ENCODE assay signal across 9 cellular contexts in genomic region chr11:128463386-128463829, GRCh38.
A peak's percentile ranks its signal among the peaks of the same experiment; 100 is the strongest.
DNase-seq lines count a peak whose midpoint lies in the region; ATAC-seq and TF ChIP-seq lines count a peak whose summit lies in the region.
"Had no signal": no experiment of that assay in that cellular context is flagged by ENCODE, and none has a peak within 500 bp of the region (broad histone marks: within the 10 kb centered on the region; RNA-seq: fewer than 3 reads in every experiment).

No MANE protein-coding gene starts in this region.

- in situ Hi-C loops in ACHN (cut with HindIII; ENCODE audit: low pct_ligation_motif_present, low pct_unique_long_range_greater_than_20kb, low sequenced_read_pairs), result no loop called here

- H3K4me3 ChIP-seq in epithelial cell of proximal tubule (ENCODE audit: low read depth, low read length), result no peak overlapping the region

- peaks cover 39% of the 10 kb centered on the region for H3K36me3 Mint-ChIP-seq in natural killer cell

- no peak for TF ChIP-seq CTCF in epithelial cell of proximal tubule (conservative IDR thresholded peaks at IDR 0.05; ENCODE audit: low read depth, low read length)
- no peak for TF ChIP-seq CTCF in natural killer cell (IDR thresholded peaks at IDR 0.05)

- H3K27me3 Mint-ChIP-seq in natural killer cell (ENCODE audit: low read depth in 2 of 2), result no peaks in the 10 kb centered on the region

- peak overlapping the region; percentile 47 for H3K4me3 Mint-ChIP-seq in natural killer cell

- no peaks in the 10 kb centered on the region for H3K9me3 Mint-ChIP-seq in natural killer cell

- H3K4me1 Mint-ChIP-seq in natural killer cell, result peaks cover 89% of the 10 kb centered on the region in 2 donors

- peak overlapping the region; percentile 98 to 99 for H3K27ac Mint-ChIP-seq in natural killer cell

- ATAC-seq in natural killer cell (no peak), HG03439 (IDR thresholded peaks at IDR 0.05; ENCODE audit: unreplicated experiment) (no peak)

- peak; percentile 28 for DNase-seq in ACHN
- DNase-seq in NCI-H226, result peak; percentile 99
- DNase-seq in epithelial cell of proximal tubule (ENCODE audit: low read depth), result peak; percentile 84
- DNase-seq in natural killer cell, result no peak
- no peak for DNase-seq in SK-N-DZ (ENCODE audit: low spot score)
- DNase-seq in LoVo (ENCODE audit: low spot score), result no peak
- no peak for DNase-seq in activated CD4-positive, alpha-beta T cell treated with anti-CD3 and anti-CD28 coated beads, Interleukin-2, amount 50 U/mL, for 4 hours
- DNase-seq: NCI-H1092 treated with DMSO at 0.1 percent for 48 hours had no signal

- intact Hi-C loops in natural killer cell (cut with micrococcal nuclease), result no loop called here

Comparison
In these comparisons a context has a peak if more than half of its experiments do, and no peak if none do; other contexts are left out.
1. DNase-seq: peak in ACHN (single experiment), NCI-H226 (single experiment) and epithelial cell of proximal tubule (single experiment); none in natural killer cell (single experiment), SK-N-DZ (single experiment), LoVo (single experiment) and activated CD4-positive, alpha-beta T cell treated with anti-CD3 and anti-CD28 coated beads, Interleukin-2, amount 50 U/mL, for 4 hours (0 of 2).